In genomic region chr1:231357831-231358354, GRCh38 we compare ENCODE assay signal across 1 cellular context.
TF ChIP-seq lines count a peak whose summit lies in the region.

No MANE protein-coding gene starts in this region.

TF ChIP-seq in H1, 55 proteins besides CTCF, POLR2A, EP300 and RAD21:
- TF ChIP-seq SIRT6 (IDR thresholded peaks at IDR 0.05; ENCODE audit: low read length) (no peak), JUND (IDR thresholded peaks at IDR 0.05; ENCODE audit: low read length) (no peak), RXRA (IDR thresholded peaks at IDR 0.05; ENCODE audit: insufficient read depth, low read depth, low read length) (no peak), ASH2L (IDR thresholded peaks at IDR 0.05; ENCODE audit: low read length) (no peak), POLR2AphosphoS5 (IDR thresholded peaks at IDR 0.05; ENCODE audit: low read depth, low read length) (no peak), KDM5A (IDR thresholded peaks at IDR 0.05; ENCODE audit: low read length) (no peak), NANOG (IDR thresholded peaks at IDR 0.05; ENCODE audit: insufficient read depth, low read depth, low read length, poor library complexity, severe bottlenecking) (no peak), SAP30 (IDR thresholded peaks at IDR 0.05; ENCODE audit: insufficient read depth, insufficient replicate concordance, low read length) (no peak), SP1 (IDR thresholded peaks at IDR 0.05; ENCODE audit: low read depth, low read length) (no peak), ATF2 (IDR thresholded peaks at IDR 0.05; ENCODE audit: low read length) (no peak), FOSL1 (IDR thresholded peaks at IDR 0.05; ENCODE audit: insufficient read depth, low read depth, low read length) (no peak), MAFK (IDR thresholded peaks at IDR 0.05; ENCODE audit: low read depth, low read length) (no peak), TBP (IDR thresholded peaks at IDR 0.05; ENCODE audit: low read depth, low read length) (no peak)
